Comparison of ENCODE assay signal across 11 cellular contexts in genomic region chr2:205902899-205903236, GRCh38.
DNase-seq lines count a peak whose midpoint lies in the region; ATAC-seq and TF ChIP-seq lines count a peak whose summit lies in the region.
"Had no signal": no experiment of that assay in that cellular context is flagged by ENCODE, and none has a peak within 500 bp of the region (broad histone marks: within the 10 kb centered on the region; RNA-seq: fewer than 3 reads in every experiment).

No MANE protein-coding gene starts in this region.

- DNase-seq in Right ventricle myocardium superior (no peak), right atrium auricular region (ENCODE audit: low spot score) (no peak), left ventricle myocardium inferior (no peak), nephron progenitor cell (no peak), type B pancreatic cell (ENCODE audit: extremely low spot score, unreplicated experiment) (no peak), DMS79 treated with DMSO at 0.1 percent for 48 hours (lab: John Stamatoyannopoulos, UW) (no peak), neural progenitor cell (ENCODE audit: low spot score) (no peak), NCI-H128 (lab: John Stamatoyannopoulos, UW; ENCODE audit: unreplicated experiment) (no peak)
- DNase-seq: NCI-H1048, NCI-H1694 treated with DMSO at 0.1 percent for 48 hours had no signal

- H3K27ac Mint-ChIP-seq in nephron progenitor cell = peak overlapping the region; percentile 11
- H3K27ac Mint-ChIP-seq in type B pancreatic cell = peak overlapping the region; percentile 92
- H3K27ac Mint-ChIP-seq in neural progenitor cell = no peak overlapping the region

- TF ChIP-seq CTCF in right atrium auricular region (IDR thresholded peaks at IDR 0.05) = no peak
- no peak for TF ChIP-seq CTCF in left ventricle myocardium inferior (IDR thresholded peaks at IDR 0.05; ENCODE audit: borderline replicate concordance)
- no peak for TF ChIP-seq CTCF in nephron progenitor cell (IDR thresholded peaks at IDR 0.05)
- no peak for TF ChIP-seq CTCF in type B pancreatic cell (conservative IDR thresholded peaks at IDR 0.05)
- no peak for TF ChIP-seq CTCF in neural progenitor cell (IDR thresholded peaks at IDR 0.05)

- H3K27ac ChIP-seq in right atrium auricular region (no peak overlapping the region), left ventricle myocardium inferior (replicated peaks) (no peak overlapping the region), neural progenitor cell (no peak overlapping the region)

- H3K9ac ChIP-seq in neural progenitor cell = no peak overlapping the region

- H3K79me2 ChIP-seq in neural progenitor cell (ENCODE audit: low read depth) = no peaks in the 10 kb centered on the region

- H3K4me3 ChIP-seq in right atrium auricular region (peak overlapping the region in 1 of 2 donors; percentile 1), left ventricle myocardium inferior (peak overlapping the region; percentile 18), neural progenitor cell (no peak overlapping the region)

- H2AFZ ChIP-seq in neural progenitor cell (replicated peaks) = no peak overlapping the region

- H3K27me3 ChIP-seq in right atrium auricular region = no peaks in the 10 kb centered on the region
- peaks cover 25% of the 10 kb centered on the region for H3K27me3 ChIP-seq in left ventricle myocardium inferior (ENCODE audit: low read depth)
- no peaks in the 10 kb centered on the region for H3K27me3 ChIP-seq in neural progenitor cell

- H3K4me1 Mint-ChIP-seq in nephron progenitor cell = peaks cover 47% of the 10 kb centered on the region
- H3K4me1 Mint-ChIP-seq in type B pancreatic cell (ENCODE audit: unreplicated experiment) = peaks cover 17% of the 10 kb centered on the region
- H3K4me1 Mint-ChIP-seq in neural progenitor cell = peaks cover 22% of the 10 kb centered on the region
- H3K4me1 Mint-ChIP-seq: CD14-positive monocyte had no signal

- H3K9me3 ChIP-seq in right atrium auricular region (no peaks in the 10 kb centered on the region), left ventricle myocardium inferior (replicated peaks) (no peaks in the 10 kb centered on the region), neural progenitor cell (ENCODE audit: low read depth) (no peaks in the 10 kb centered on the region)

- peak; percentile 51 for ATAC-seq in Right ventricle myocardium superior (ENCODE audit: poor library complexity)

- peaks cover 11% of the 10 kb centered on the region for H3K27me3 Mint-ChIP-seq in nephron progenitor cell (ENCODE audit: low read depth, poor library complexity)
- peaks cover 19% of the 10 kb centered on the region for H3K27me3 Mint-ChIP-seq in type B pancreatic cell
- H3K27me3 Mint-ChIP-seq in neural progenitor cell (ENCODE audit: insufficient read depth, low read depth) = peaks cover 2% of the 10 kb centered on the region

- H3K36me3 ChIP-seq in right atrium auricular region = no peaks in the 10 kb centered on the region
- H3K36me3 ChIP-seq in left ventricle myocardium inferior = no peaks in the 10 kb centered on the region
- H3K36me3 ChIP-seq in neural progenitor cell = no peaks in the 10 kb centered on the region

- intact Hi-C loops in Right ventricle myocardium superior (cut with DNase I) (no loop called here), left ventricle myocardium inferior (cut with micrococcal nuclease) (no loop called here)

- no peaks in the 10 kb centered on the region for H3K4me1 ChIP-seq in right atrium auricular region
- no peaks in the 10 kb centered on the region for H3K4me1 ChIP-seq in left ventricle myocardium inferior
- no peaks in the 10 kb centered on the region for H3K4me1 ChIP-seq in neural progenitor cell

- H3K9me3 Mint-ChIP-seq in nephron progenitor cell (peaks cover 29% of the 10 kb centered on the region), type B pancreatic cell (peaks cover 17% of the 10 kb centered on the region), neural progenitor cell (peaks cover 10% of the 10 kb centered on the region)

- H4K20me1 ChIP-seq in neural progenitor cell (ENCODE audit: low read depth) = no peaks in the 10 kb centered on the region

- H3K4me3 Mint-ChIP-seq in nephron progenitor cell = no peak overlapping the region
- no peak overlapping the region for H3K4me3 Mint-ChIP-seq in type B pancreatic cell
- no peak overlapping the region for H3K4me3 Mint-ChIP-seq in neural progenitor cell
- H3K4me3 Mint-ChIP-seq: CD14-positive monocyte had no signal

- H3K36me3 Mint-ChIP-seq in nephron progenitor cell (ENCODE audit: low read depth) (peaks cover 15% of the 10 kb centered on the region), type B pancreatic cell (no peaks in the 10 kb centered on the region), neural progenitor cell (no peaks in the 10 kb centered on the region)
- H3K36me3 Mint-ChIP-seq: CD14-positive monocyte had no signal

- H3F3A ChIP-seq in neural progenitor cell (ENCODE audit: low read depth) = no peaks in the 10 kb centered on the region

- H3K4me2 ChIP-seq in neural progenitor cell = no peak overlapping the region
